Comparison of ENCODE assay signal across 14 cellular contexts in the genomic region with DNA sequence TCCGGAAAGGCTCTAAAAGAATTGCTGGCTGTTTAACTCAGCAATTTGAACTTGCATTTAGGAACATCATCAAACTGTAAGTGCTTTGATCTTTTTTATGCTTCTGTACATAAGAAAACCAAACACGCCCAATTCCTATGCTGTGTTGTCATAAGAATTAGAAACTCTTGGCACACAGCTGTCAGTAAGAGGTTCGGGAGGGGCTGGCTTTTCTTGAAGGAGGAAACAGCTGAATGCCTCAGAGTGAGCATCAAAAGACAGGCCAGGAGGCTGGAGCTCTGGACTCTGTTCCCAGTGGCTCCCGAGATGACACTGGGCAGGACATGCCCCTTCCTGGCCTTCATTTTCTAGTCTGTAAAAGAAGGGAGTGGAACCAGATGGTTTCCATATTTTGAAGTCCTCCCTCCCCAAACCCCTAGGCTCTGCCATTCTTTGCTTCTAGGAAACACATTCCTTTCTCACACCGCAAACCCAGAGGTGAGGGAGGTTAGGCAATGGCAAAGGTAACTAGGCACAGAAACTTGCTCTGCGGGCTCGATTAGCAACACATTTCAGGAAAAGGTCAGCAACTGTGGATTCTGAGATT.
DNase-seq lines count a peak whose midpoint lies in the region; ATAC-seq, FAIRE-seq and TF ChIP-seq lines count a peak whose summit lies in the region.
"Had no signal": no experiment of that assay in that cellular context is flagged by ENCODE, and none has a peak within 500 bp of the region (broad histone marks: within the 10 kb centered on the region; RNA-seq: fewer than 3 reads in every experiment).

No MANE protein-coding gene starts in this region.

- H3K27ac ChIP-seq in HepG2 (ENCODE audit: extremely low read length, insufficient read depth, low read length) (peak overlapping the region; percentile 90), right lobe of liver (no peak overlapping the region), tibial nerve (peak overlapping the region in 1 of 4 donors; percentile 6)
- H3K27ac ChIP-seq: KMS-11, pancreas, thoracic aorta had no signal

- H3K9me3 ChIP-seq in HepG2 (ENCODE audit: low read length) (no peaks in the 10 kb centered on the region), right lobe of liver (no peaks in the 10 kb centered on the region), tibial nerve (no peaks in the 10 kb centered on the region)
- H3K9me3 ChIP-seq: pancreas, thoracic aorta had no signal

- BruUV-seq in HepG2 (replicated peaks; lab: Mats Ljungman, UMichigan): no TSS peak

- TF ChIP-seq EP300 in HepG2 (IDR thresholded peaks at IDR 0.05; ENCODE audit: low read depth in 2 of 2, low read length in 2 of 2) (peak in 1 of 2 experiments; percentile 66; a peak in 2 of 4 replicates), HepG2 (CRISPR knock-in tag; IDR thresholded peaks at IDR 0.05; ENCODE audit: borderline replicate concordance) (no peak; the same call in 1 of the 2 replicates), tibial nerve (IDR thresholded peaks at IDR 0.05) (no peak)

- H3K4me3 Mint-ChIP-seq in brain: peak overlapping the region in 2 of 5 experiments; percentile 20 to 56
- H3K4me3 Mint-ChIP-seq: activated B cell treated with CpG ODN at 0.5 μM for 24 hours; CD8-positive, alpha-beta T cell had no signal

- no peaks in the 10 kb centered on the region for H3K79me2 ChIP-seq in HepG2 (ENCODE audit: insufficient read depth, low read length)

- H3K4me3 ChIP-seq in HepG2 (replicated peaks in 1 of 3; ENCODE audit: insufficient read depth in 1 of 3, low read depth in 2 of 3, low read length in 3 of 3) (peak overlapping the region in 1 of 3 experiments; percentile 6; a peak in 1 of 6 replicates), right lobe of liver (no peak overlapping the region), lower leg skin (ENCODE audit: low read depth, poor library complexity, severe bottlenecking) (no peak overlapping the region), tibial nerve (no peak overlapping the region)
- H3K4me3 ChIP-seq: pancreas, thoracic aorta had no signal

- H3K27me3 Mint-ChIP-seq in brain: peaks cover 4% of the 10 kb centered on the region

- TF ChIP-seq RAD21 in HepG2 (CRISPR knock-in tag; IDR thresholded peaks at IDR 0.05): no peak

- TF ChIP-seq CTCF in HepG2 (CRISPR knock-in tag; IDR thresholded peaks at IDR 0.05): no peak
- no peak for TF ChIP-seq CTCF in right lobe of liver (IDR thresholded peaks at IDR 0.05)
- TF ChIP-seq CTCF in brain (conservative IDR thresholded peaks at IDR 0.05): no peak
- TF ChIP-seq CTCF in lower leg skin (IDR thresholded peaks at IDR 0.05): no peak
- no peak for TF ChIP-seq CTCF in tibial nerve (IDR thresholded peaks at IDR 0.05)
- no peak for TF ChIP-seq CTCF in GM13976 (IDR thresholded peaks at IDR 0.05; ENCODE audit: borderline replicate concordance, control extremely low read depth, extremely low read depth, insufficient read depth, missing control alignments)

- peaks cover 0 to 3% (median 0%) of the 10 kb centered on the region in 5 experiments for H3K9me3 Mint-ChIP-seq in brain
- H3K9me3 Mint-ChIP-seq: activated B cell treated with CpG ODN at 0.5 μM for 24 hours; CD8-positive, alpha-beta T cell had no signal

- in situ Hi-C loops in HepG2 (cut with HindIII; ENCODE audit: extremely low pct_ligation_motif_present, low pct_unique_long_range_greater_than_20kb): no loop called here
- in situ Hi-C loops in GM13976 (cut with MboI; ENCODE audit: low sequenced_read_pairs, unreplicated experiment): no loop called here

- intact Hi-C loops in HepG2 (cut with micrococcal nuclease; ENCODE audit: unreplicated experiment): loop anchor here (5.0 kb wide), 4 partner anchors 50 to 130 kb away; no protein-coding TSS in a partner anchor
- intact Hi-C loops in right lobe of liver (cut with DNase I): no loop called here
- intact Hi-C loops in lower leg skin (cut with DNase I; ENCODE audit: low total_unique reads): no loop called here

- H3K36me3 ChIP-seq in HepG2 (replicated peaks in 1 of 2; ENCODE audit: control insufficient read depth in 1 of 2, insufficient read depth in 2 of 2, low read length in 2 of 2) (no peaks in the 10 kb centered on the region), right lobe of liver (no peaks in the 10 kb centered on the region), tibial nerve (no peaks in the 10 kb centered on the region)
- H3K36me3 ChIP-seq: pancreas, thoracic aorta had no signal

- peak overlapping the region in 4 of 5 experiments; percentile 69 to 88 (median 82) for H3K27ac Mint-ChIP-seq in brain
- H3K27ac Mint-ChIP-seq: activated B cell treated with CpG ODN at 0.5 μM for 24 hours; CD8-positive, alpha-beta T cell had no signal

- 13% methylated on average over 7 of the region's 7 CpGs for WGBS in HepG2 (ENCODE audit: low lambda C conversion rate)
- 58% methylated on average over 6 of the region's 7 CpGs for WGBS in right lobe of liver (ENCODE audit: insufficient coverage, low coverage, low lambda C conversion rate, missing lambda C conversion rate)
- WGBS in lower leg skin, 2 donors: 22 to 23% methylated on average over 7 of the region's 7 CpGs
- 38 to 43% methylated on average over 7 of the region's 7 CpGs for WGBS in tibial nerve, 2 donors

- no peak overlapping the region for H2AFZ ChIP-seq in HepG2 (ENCODE audit: low read length)

- H3K27me3 ChIP-seq in HepG2 (ENCODE audit: control insufficient read depth in 1 of 2, insufficient read depth in 2 of 2, low read length in 2 of 2) (no peaks in the 10 kb centered on the region), right lobe of liver (no peaks in the 10 kb centered on the region), tibial nerve (no peaks in the 10 kb centered on the region)
- H3K27me3 ChIP-seq: pancreas had no signal

- CTCF ChIA-PET in HepG2 (lab: Yijun Ruan, JAX; ENCODE audit: low intra/inter-chr PET ratio, low total read pairs): no interaction called here

- POLR2A ChIA-PET in HepG2 (lab: Yijun Ruan, JAX): interaction anchor here (0.7 to 4.2 kb wide), 12 partner anchors 8 to 97 kb away, joined by 3 to 35 read pairs (median 7); a partner anchor contains a TSS

- no peaks in the 10 kb centered on the region for H4K20me1 ChIP-seq in HepG2 (ENCODE audit: insufficient read depth, low read length)

- peak; percentile 62 for FAIRE-seq in HepG2 (lab: Jason Lieb, UNC)
- FAIRE-seq: pancreas had no signal

- H3K9ac ChIP-seq in HepG2 (ENCODE audit: insufficient read depth, low read depth, low read length): peak overlapping the region; percentile 60; the same call in 1 of the 2 replicates
- H3K9ac ChIP-seq: KMS-11 had no signal

- TF ChIP-seq POLR2A in HepG2 (IDR thresholded peaks at IDR 0.05; ENCODE audit: insufficient read depth in 1 of 2, low read depth in 2 of 2, low read length in 2 of 2) (no peak), right lobe of liver (IDR thresholded peaks at IDR 0.05) (no peak), lower leg skin (IDR thresholded peaks at IDR 0.05) (no peak), tibial nerve (IDR thresholded peaks at IDR 0.05) (no peak)

- DNase-seq in HepG2 (ENCODE audit: low spot score): peak; percentile 66
- no peak for DNase-seq in right lobe of liver
- DNase-seq in lower leg skin (ENCODE audit: low spot score in 2 of 2): peak; percentile 37 to 62
- DNase-seq in tibial nerve (ENCODE audit: low spot score in 2 of 2): no peak
- DNase-seq in GM13976 (ENCODE audit: low spot score): no peak
- DNase-seq: activated B cell treated with CpG ODN at 0.5 μM for 24 hours; CD8-positive, alpha-beta T cell; effector CD4-positive, alpha-beta T cell; pancreas had no signal

- H3K4me1 ChIP-seq in HepG2 (ENCODE audit: insufficient read depth, low read length) (peaks cover 65% of the 10 kb centered on the region), right lobe of liver (peaks cover 0 to 8% (median 2%) of the 10 kb centered on the region in 4 donors), tibial nerve (peaks cover 0 to 31% (median 16%) of the 10 kb centered on the region in 4 donors)
- H3K4me1 ChIP-seq: pancreas had no signal

- H3K4me2 ChIP-seq in HepG2 (ENCODE audit: low read depth, low read length): peak overlapping the region; percentile 82
- H3K4me2 ChIP-seq: KMS-11 had no signal

- ATAC-seq in HepG2 (no peak), right lobe of liver (no peak), HG02610 (IDR thresholded peaks at IDR 0.05; ENCODE audit: unreplicated experiment) (no peak), HG02588 (IDR thresholded peaks at IDR 0.05; ENCODE audit: unreplicated experiment) (no peak)
- ATAC-seq: CD8-positive, alpha-beta T cell had no signal

- no peaks in the 10 kb centered on the region for H3K36me3 Mint-ChIP-seq in brain
- H3K36me3 Mint-ChIP-seq: CD8-positive, alpha-beta T cell had no signal

- H3K4me1 Mint-ChIP-seq in brain: peaks cover 79% of the 10 kb centered on the region
- H3K4me1 Mint-ChIP-seq: activated B cell treated with CpG ODN at 0.5 μM for 24 hours had no signal

TF ChIP-seq in HepG2, 621 proteins besides CTCF, POLR2A, EP300 and RAD21 (continues in another document):
- TF ChIP-seq SAFB2 (CRISPR knock-in tag; IDR thresholded peaks at IDR 0.05; ENCODE audit: borderline replicate concordance, low read depth) (no peak), GLI4 (CRISPR knock-in tag; IDR thresholded peaks at IDR 0.05; ENCODE audit: borderline replicate concordance) (no peak), ZNF431 (CRISPR knock-in tag; IDR thresholded peaks at IDR 0.05; ENCODE audit: borderline replicate concordance, low read depth) (no peak), HOXA7 (CRISPR knock-in tag; IDR thresholded peaks at IDR 0.05) (no peak), ZFX (CRISPR knock-in tag; IDR thresholded peaks at IDR 0.05; ENCODE audit: low read depth) (peak; percentile 39; the same call in 1 of the 2 replicates)
- TF ChIP-seq, protein P1, sequence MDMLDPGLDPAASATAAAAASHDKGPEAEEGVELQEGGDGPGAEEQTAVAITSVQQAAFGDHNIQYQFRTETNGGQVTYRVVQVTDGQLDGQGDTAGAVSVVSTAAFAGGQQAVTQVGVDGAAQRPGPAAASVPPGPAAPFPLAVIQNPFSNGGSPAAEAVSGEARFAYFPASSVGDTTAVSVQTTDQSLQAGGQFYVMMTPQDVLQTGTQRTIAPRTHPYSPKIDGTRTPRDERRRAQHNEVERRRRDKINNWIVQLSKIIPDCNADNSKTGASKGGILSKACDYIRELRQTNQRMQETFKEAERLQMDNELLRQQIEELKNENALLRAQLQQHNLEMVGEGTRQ (IDR thresholded peaks at IDR 0.05; ENCODE audit: low read depth, low read length): no peak
- TF ChIP-seq, protein P1 (CRISPR knock-in tag; IDR thresholded peaks at IDR 0.05; ENCODE audit: borderline replicate concordance): no peak

Comparison
In these comparisons a context has a peak if more than half of its experiments do, and no peak if none do; other contexts are left out.
1. DNase-seq: peak in HepG2 (single experiment) and lower leg skin (2 of 2); none in right lobe of liver (0 of 3), tibial nerve (0 of 2) and GM13976 (single experiment).